In genomic region chr2:145750617-145751016, GRCh38 we compare ENCODE assay signal across 23 cellular contexts.
DNase-seq lines count a peak whose midpoint lies in the region; ATAC-seq and TF ChIP-seq lines count a peak whose summit lies in the region.
"Had no signal": no experiment of that assay in that cellular context is flagged by ENCODE, and none has a peak within 500 bp of the region (broad histone marks: within the 10 kb centered on the region; RNA-seq: fewer than 3 reads in every experiment).

No MANE protein-coding gene starts in this region.

- BruUV-seq in MCF 10A (replicated peaks; lab: Mats Ljungman, UMichigan): no TSS peak

- no peak overlapping the region for H3K27ac ChIP-seq in breast epithelium
- peak overlapping the region; percentile 34 for H3K27ac ChIP-seq in muscle layer of duodenum (ENCODE audit: low read length)
- peak overlapping the region; percentile 22 to 48 for H3K27ac ChIP-seq in tibial artery

- POLR2A ChIA-PET in MCF 10A (lab: Yijun Ruan, JAX): interaction anchor here (0.7 to 1.1 kb wide), 4 partner anchors 13 to 68 kb away, joined by 3 to 5 read pairs (median 4); no protein-coding TSS in a partner anchor
- POLR2A ChIA-PET in activated B cell treated with CpG ODN at 0.5 μM for 24 hours (lab: Charles Lee): interaction anchor here (1.0 to 3.5 kb wide), 9 partner anchors 10 to 1240 kb away, joined by 4 to 35 read pairs (median 7); partner anchors contain the start of gene ZEB2

- H3K9me3 Mint-ChIP-seq in MCF 10A (ENCODE audit: unreplicated experiment): no peaks in the 10 kb centered on the region
- no peaks in the 10 kb centered on the region for H3K9me3 Mint-ChIP-seq in activated B cell treated with CpG ODN at 0.5 μM for 24 hours
- peaks cover 3% of the 10 kb centered on the region for H3K9me3 Mint-ChIP-seq in activated T-cell treated with anti-CD3 and anti-CD28 coated beads, Interleukin-2, amount 50 U/mL, for 4 hours
- H3K9me3 Mint-ChIP-seq: activated T-helper 2 cell treated with anti-CD3 and anti-CD28 coated beads, Interferon-gamma antibody, Interleukin-2, Interleukin-4, amounts not matched to agents 10 μg/mL and 5 μg/mL and 100 μg/mL, durations not matched to agents 14 hours and 24 hours and 36 hours had no signal

- H3K4me3 Mint-ChIP-seq in MCF 10A (ENCODE audit: unreplicated experiment) (no peak overlapping the region), activated B cell treated with CpG ODN at 0.5 μM for 24 hours (peak overlapping the region; percentile 37)
- no peak overlapping the region for H3K4me3 Mint-ChIP-seq in activated T-cell treated with anti-CD3 and anti-CD28 coated beads, Interleukin-2, amount 50 U/mL, for 4 hours
- H3K4me3 Mint-ChIP-seq: activated CD8-positive, alpha-beta memory T cell treated with anti-CD3 and anti-CD28 coated beads, Interleukin-2, amount 10 ng/mL, durations not matched to agents 7 days and 5 days; activated naive CD8-positive, alpha-beta T cell treated with anti-CD3 and anti-CD28 coated beads, Interleukin-2, amount 50 U/mL, for 24 hours had no signal

- H3K4me3 ChIP-seq in breast epithelium (no peak overlapping the region), muscle layer of duodenum (ENCODE audit: low read depth in 1 of 2, low read length in 2 of 2) (no peak overlapping the region), tibial artery (no peak overlapping the region)
- H3K4me3 ChIP-seq: gastrocnemius medialis, HAP-1, ovary, sigmoid colon, uterus had no signal

- no peaks in the 10 kb centered on the region for H3K9me3 ChIP-seq in breast epithelium
- H3K9me3 ChIP-seq in muscle layer of duodenum (ENCODE audit: control insufficient read depth in 1 of 2, low read length in 2 of 2): no peaks in the 10 kb centered on the region
- H3K9me3 ChIP-seq in tibial artery: no peaks in the 10 kb centered on the region
- H3K9me3 ChIP-seq: gastrocnemius medialis, HAP-1, ovary, sigmoid colon, uterus had no signal

- H3K4me1 ChIP-seq in breast epithelium (no peaks in the 10 kb centered on the region), muscle layer of duodenum (ENCODE audit: control insufficient read depth in 1 of 2, insufficient read depth in 2 of 2, low read length in 2 of 2) (peaks cover 0 to 12% of the 10 kb centered on the region in 2 donors), tibial artery (peaks cover 0 to 32% (median 11%) of the 10 kb centered on the region in 4 donors)
- H3K4me1 ChIP-seq: HAP-1, uterus had no signal

- no peaks in the 10 kb centered on the region for H3K36me3 Mint-ChIP-seq in MCF 10A (ENCODE audit: insufficient read depth, unreplicated experiment)
- no peaks in the 10 kb centered on the region for H3K36me3 Mint-ChIP-seq in activated B cell treated with CpG ODN at 0.5 μM for 24 hours (ENCODE audit: low read depth)
- no peaks in the 10 kb centered on the region for H3K36me3 Mint-ChIP-seq in activated T-cell treated with anti-CD3 and anti-CD28 coated beads, Interleukin-2, amount 50 U/mL, for 4 hours (ENCODE audit: insufficient read depth)
- H3K36me3 Mint-ChIP-seq: activated CD8-positive, alpha-beta memory T cell treated with anti-CD3 and anti-CD28 coated beads, Interleukin-2, amount 10 ng/mL, durations not matched to agents 7 days and 5 days had no signal

- no peak for TF ChIP-seq POLR2A in breast epithelium (IDR thresholded peaks at IDR 0.05)

- intact Hi-C loops in MCF 10A (cut with micrococcal nuclease) (loop anchor here (5.0 to 10.0 kb wide), 4 partner anchors 158 to 1043 kb away; no protein-coding TSS in a partner anchor), breast epithelium (cut with DNase I; ENCODE audit: low total_unique reads) (no loop called here), activated B cell treated with CpG ODN at 0.5 μM for 24 hours (cut with micrococcal nuclease) (loop anchor here (1.0 to 10.0 kb wide), 14 partner anchors 7 to 1813 kb away; a partner anchor contains a TSS), tibial artery (cut with DNase I; ENCODE audit: low total_unique reads) (no loop called here), posterior cingulate gyrus (cut with DNase I) (loop anchor here (5.0 kb wide), 1 partner anchor 1228 kb away; the partner anchor contains the start of gene ZEB2)

- no peaks in the 10 kb centered on the region for H3K36me3 ChIP-seq in breast epithelium
- H3K36me3 ChIP-seq in muscle layer of duodenum (ENCODE audit: control insufficient read depth in 1 of 2, insufficient read depth in 2 of 2, low read length in 2 of 2): no peaks in the 10 kb centered on the region
- H3K36me3 ChIP-seq in tibial artery: no peaks in the 10 kb centered on the region
- H3K36me3 ChIP-seq: brain microvascular endothelial cell, gastrocnemius medialis, HAP-1, ovary, sigmoid colon, uterus had no signal

- DNase-seq in MCF 10A (ENCODE audit: unreplicated experiment) (no peak), breast epithelium (ENCODE audit: low spot score in 2 of 2) (no peak), activated B cell treated with CpG ODN at 0.5 μM for 24 hours (no peak), tibial artery (no peak), posterior cingulate gyrus (no peak)
- DNase-seq in activated T-cell treated with anti-CD3 and anti-CD28 coated beads, Interleukin-2, amount 50 U/mL, for 4 hours: no peak
- DNase-seq: 8988T; activated CD4-positive, alpha-beta T cell treated with anti-CD3 and anti-CD28 coated beads for 1 hour; activated CD8-positive, alpha-beta memory T cell treated with anti-CD3 and anti-CD28 coated beads, Interleukin-2, amount 10 ng/mL, durations not matched to agents 7 days and 5 days; activated naive CD8-positive, alpha-beta T cell treated with anti-CD3 and anti-CD28 coated beads, Interleukin-2, amount 50 U/mL, for 24 hours; brain microvascular endothelial cell; gastrocnemius medialis; GDM1; kidney glomerular epithelial cell; MM.1S; sigmoid colon; stimulated activated CD4-positive, alpha-beta T cell treated with anti-CD3 and anti-CD28 coated beads, Interleukin-2, amount 100 ng/mL, for 24 hours; uterus had no signal

- CTCF ChIA-PET in MCF 10A (lab: Yijun Ruan, JAX) (interaction anchor here (0.6 to 1.0 kb wide), 3 partner anchors 17 to 1051 kb away, joined by 3 to 4 read pairs (median 3); no protein-coding TSS in a partner anchor), activated B cell treated with CpG ODN at 0.5 μM for 24 hours (lab: Charles Lee) (interaction anchor here (1.5 to 2.7 kb wide), 2 partner anchors 58 to 1588 kb away, joined by 3 to 8 read pairs; no protein-coding TSS in a partner anchor)

- peak; percentile 14 for ATAC-seq in activated B cell treated with CpG ODN at 0.5 μM for 24 hours (ENCODE audit: low read depth)
- no peak for ATAC-seq in GM19452 (IDR thresholded peaks at IDR 0.05; ENCODE audit: unreplicated experiment)
- no peak for ATAC-seq in activated T-cell treated with anti-CD3 and anti-CD28 coated beads, Interleukin-2, amount 50 U/mL, for 4 hours
- ATAC-seq: activated CD8-positive, alpha-beta memory T cell treated with anti-CD3 and anti-CD28 coated beads, Interleukin-2, amount 10 ng/mL, durations not matched to agents 7 days and 5 days; activated naive CD8-positive, alpha-beta T cell treated with anti-CD3 and anti-CD28 coated beads, Interleukin-2, amount 50 U/mL, for 24 hours; gastrocnemius medialis had no signal

- H3K27me3 Mint-ChIP-seq in MCF 10A (ENCODE audit: insufficient read depth, unreplicated experiment) (no peaks in the 10 kb centered on the region), activated B cell treated with CpG ODN at 0.5 μM for 24 hours (no peaks in the 10 kb centered on the region)
- H3K27me3 Mint-ChIP-seq in activated T-cell treated with anti-CD3 and anti-CD28 coated beads, Interleukin-2, amount 50 U/mL, for 4 hours (ENCODE audit: low read depth): no peaks in the 10 kb centered on the region

- no peak for TF ChIP-seq CTCF in MCF 10A (IDR thresholded peaks at IDR 0.05; ENCODE audit: unreplicated experiment)
- TF ChIP-seq CTCF in breast epithelium (IDR thresholded peaks at IDR 0.05): no peak
- TF ChIP-seq CTCF in activated B cell treated with CpG ODN at 0.5 μM for 24 hours (IDR thresholded peaks at IDR 0.05): no peak
- no peak for TF ChIP-seq CTCF in tibial artery (IDR thresholded peaks at IDR 0.05)

- H3K27me3 ChIP-seq in breast epithelium (no peaks in the 10 kb centered on the region), muscle layer of duodenum (ENCODE audit: low read depth, low read length) (no peaks in the 10 kb centered on the region), tibial artery (no peaks in the 10 kb centered on the region)
- H3K27me3 ChIP-seq: brain microvascular endothelial cell, gastrocnemius medialis, ovary, sigmoid colon, uterus had no signal

- H3K4me1 Mint-ChIP-seq in MCF 10A (ENCODE audit: insufficient read depth, unreplicated experiment) (peaks cover 30% of the 10 kb centered on the region), activated B cell treated with CpG ODN at 0.5 μM for 24 hours (peaks cover 74% of the 10 kb centered on the region)
- peaks cover 4% of the 10 kb centered on the region for H3K4me1 Mint-ChIP-seq in activated T-cell treated with anti-CD3 and anti-CD28 coated beads, Interleukin-2, amount 50 U/mL, for 4 hours (ENCODE audit: low read depth)

- peak overlapping the region; percentile 75 for H3K27ac Mint-ChIP-seq in MCF 10A (ENCODE audit: low read depth, unreplicated experiment)
- peak overlapping the region; percentile 77 for H3K27ac Mint-ChIP-seq in activated B cell treated with CpG ODN at 0.5 μM for 24 hours
- H3K27ac Mint-ChIP-seq: activated CD8-positive, alpha-beta memory T cell treated with anti-CD3 and anti-CD28 coated beads, Interleukin-2, amount 10 ng/mL, durations not matched to agents 7 days and 5 days; activated naive CD8-positive, alpha-beta T cell treated with anti-CD3 and anti-CD28 coated beads, Interleukin-2, amount 50 U/mL, for 24 hours; activated T-helper 2 cell treated with anti-CD3 and anti-CD28 coated beads, Interferon-gamma antibody, Interleukin-2, Interleukin-4, amounts not matched to agents 10 μg/mL and 5 μg/mL and 100 μg/mL, durations not matched to agents 14 hours and 24 hours and 36 hours had no signal

Comparison
In these comparisons a context has a peak if more than half of its experiments do, and no peak if none do; other contexts are left out.
1. intact Hi-C loops: an anchor here in MCF 10A (5.0 to 10.0 kb wide), activated B cell treated with CpG ODN at 0.5 μM for 24 hours (1.0 to 10.0 kb wide) and posterior cingulate gyrus (5.0 kb wide); none called in breast epithelium and tibial artery.
2. H3K27ac ChIP-seq: peak in muscle layer of duodenum (single experiment) and tibial artery (2 of 2); none in breast epithelium (0 of 2).